Comparison of ENCODE assay signal across 1 cellular context in genomic region chr12:12331896-12332295, GRCh38.
TF ChIP-seq lines count a peak whose summit lies in the region.

No MANE protein-coding gene starts in this region.

TF ChIP-seq in H1, 55 proteins besides CTCF, POLR2A, EP300 and RAD21:
- TF ChIP-seq E2F6 (IDR thresholded peaks at IDR 0.05) (no peak), RXRA (IDR thresholded peaks at IDR 0.05; ENCODE audit: insufficient read depth, low read depth, low read length) (no peak), SRF (IDR thresholded peaks at IDR 0.05; ENCODE audit: low read depth, low read length) (no peak), BCL11A (IDR thresholded peaks at IDR 0.05; ENCODE audit: low read depth in 2 of 2, low read length in 2 of 2) (no peak), TAF7 (optimal IDR thresholded peaks at IDR 0.05; ENCODE audit: borderline replicate concordance, low read depth, low read length) (no peak), SP1 (IDR thresholded peaks at IDR 0.05; ENCODE audit: low read depth, low read length) (no peak), POLR2AphosphoS5 (IDR thresholded peaks at IDR 0.05; ENCODE audit: low read depth, low read length) (no peak), SIRT6 (IDR thresholded peaks at IDR 0.05; ENCODE audit: low read length) (no peak)
